ENCODE assay signal across 19 cellular contexts in the genomic region with DNA sequence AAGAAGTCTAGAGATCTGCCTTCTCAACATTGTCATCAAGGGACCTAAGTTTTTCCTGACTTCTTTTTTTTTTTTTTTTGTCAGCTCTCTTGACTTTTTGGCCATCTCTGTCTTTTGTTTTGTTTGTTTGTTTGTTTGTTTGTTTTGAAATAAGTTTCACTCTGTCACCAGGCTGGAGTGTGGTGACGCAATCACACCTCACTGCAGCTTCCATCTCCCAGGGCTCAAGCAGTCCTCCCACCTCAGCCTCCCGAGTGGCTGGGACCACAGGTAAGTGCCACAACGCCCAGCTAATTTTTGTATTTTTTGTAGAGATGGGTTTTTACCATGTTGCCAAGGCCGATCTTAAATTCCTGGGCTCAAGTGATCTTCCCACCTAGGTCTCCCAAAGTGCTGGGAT.
"Had no signal": no experiment of that assay in that cellular context is flagged by ENCODE, and none has a peak within 500 bp of the region (broad histone marks: within the 10 kb centered on the region; RNA-seq: fewer than 3 reads in every experiment).

No MANE protein-coding gene starts in this region.

- H3K9me3 ChIP-seq: esophagus squamous epithelium, gastroesophageal sphincter, mucosa of descending colon, pancreas, tibial artery, upper lobe of right lung, vagina had no signal

- H3K27me3 Mint-ChIP-seq: naive thymus-derived CD8-positive, alpha-beta T cell; progenitor cell of endocrine pancreas had no signal

- ATAC-seq: gastroesophageal sphincter; left lobe of liver; mucosa of descending colon; naive thymus-derived CD8-positive, alpha-beta T cell; pancreas; right cardiac atrium; stimulated activated effector memory CD8-positive, alpha-beta T cell treated with anti-CD3 and anti-CD28 coated beads, Interleukin-12 subunit alpha, Interleukin-12 subunit beta, amount 100 ng/mL, for 72 hours; stimulated activated naive CD8-positive, alpha-beta T cell treated with anti-CD3 and anti-CD28 coated beads, Interleukin-15, Interleukin-2, amounts not matched to agents 100 U/mL and 50 U/mL, for 24 hours; upper lobe of right lung had no signal

- FAIRE-seq: pancreas had no signal

- H3K27me3 ChIP-seq: esophagus squamous epithelium, gastroesophageal sphincter, pancreas, tibial artery, upper lobe of right lung, vagina had no signal

- H3K27ac ChIP-seq: esophagus squamous epithelium, gastroesophageal sphincter, pancreas, tibial artery, upper lobe of right lung, vagina had no signal

- H3K4me3 ChIP-seq: esophagus squamous epithelium, gastroesophageal sphincter, mucosa of descending colon, pancreas, tibial artery, upper lobe of right lung, vagina had no signal

- H3K4me3 Mint-ChIP-seq: stimulated activated effector memory CD8-positive, alpha-beta T cell treated with anti-CD3 and anti-CD28 coated beads, Interleukin-12 subunit alpha, Interleukin-12 subunit beta, amount 100 ng/mL, for 72 hours had no signal

- H3K36me3 ChIP-seq: pancreas had no signal

- H3K27ac Mint-ChIP-seq: progenitor cell of endocrine pancreas; stimulated activated effector memory CD8-positive, alpha-beta T cell treated with anti-CD3 and anti-CD28 coated beads, Interleukin-12 subunit alpha, Interleukin-12 subunit beta, amount 100 ng/mL, for 72 hours had no signal

- H3K9me3 Mint-ChIP-seq: naive thymus-derived CD8-positive, alpha-beta T cell; stimulated activated effector memory CD8-positive, alpha-beta T cell treated with anti-CD3 and anti-CD28 coated beads, Interleukin-12 subunit alpha, Interleukin-12 subunit beta, amount 100 ng/mL, for 72 hours had no signal

- DNase-seq: esophagus squamous epithelium; foreskin fibroblast; glutamatergic neuron; islet precursor cell; mucosa of descending colon; naive thymus-derived CD8-positive, alpha-beta T cell; occipital lobe; pancreas; right cardiac atrium; stimulated activated CD4-positive, alpha-beta T cell treated with anti-CD3 and anti-CD28 coated beads, Interleukin-4, amount 100 ng/mL, for 1 hour; stimulated activated CD8-positive, alpha-beta memory T cell treated with anti-CD3 and anti-CD28 coated beads, Interleukin-4, amount 100 ng/mL, for 48 hours; stimulated activated naive CD8-positive, alpha-beta T cell treated with anti-CD3 and anti-CD28 coated beads, Interleukin-15, Interleukin-2, amounts not matched to agents 100 U/mL and 50 U/mL, for 24 hours; tibial artery; upper lobe of right lung had no signal
